In genomic region chr22:31630331-31631329, GRCh38 we compare ENCODE assay signal across 8 cellular contexts. TPM values are rescaled to one million over a fixed set of nuclear protein-coding genes. Genes with fewer than 3 reads are reported as not detected.
A peak's percentile ranks its signal among the peaks of the same experiment; 100 is the strongest.
DNase-seq lines count a peak whose midpoint lies in the region; ATAC-seq and TF ChIP-seq lines count a peak whose summit lies in the region.

No MANE protein-coding gene starts in this region.

- peak; percentile 92 for ATAC-seq in CD8-positive, alpha-beta T cell
- ATAC-seq in SK-N-SH treated with all-trans-retinoic acid at 6 μM for 48 hours: peak; percentile 88
- ATAC-seq in activated naive CD4-positive, alpha-beta T cell treated with anti-CD3 and anti-CD28 coated beads, Interleukin-2, amount 50 U/mL, for 72 hours: peak; percentile 77 to 93

- H3K4me3 Mint-ChIP-seq in CD8-positive, alpha-beta T cell: peak overlapping the region; percentile 90

- no peak for TF ChIP-seq EP300 in ovary (IDR thresholded peaks at IDR 0.05)

- no peak for TF ChIP-seq CTCF in CD8-positive, alpha-beta T cell (IDR thresholded peaks at IDR 0.05)
- TF ChIP-seq CTCF in GM20000 (IDR thresholded peaks at IDR 0.05; ENCODE audit: extremely low read depth, missing control alignments): no peak
- TF ChIP-seq CTCF in ovary (IDR thresholded peaks at IDR 0.05): no peak

- H3K36me3 Mint-ChIP-seq in CD8-positive, alpha-beta T cell: peaks cover 3% of the 10 kb centered on the region
- H3K36me3 Mint-ChIP-seq in activated naive CD4-positive, alpha-beta T cell treated with anti-CD3 and anti-CD28 coated beads, Interleukin-2, amount 50 U/mL, for 72 hours: peaks cover 0 to 4% of the 10 kb centered on the region in 2 donors

- peak overlapping the region; percentile 79 for H3K4me3 ChIP-seq in CD8-positive, alpha-beta T cell (ENCODE audit: low read depth, low read length)
- H3K4me3 ChIP-seq in ovary (peak overlapping the region; percentile 54), thymus (ENCODE audit: low read length) (peak overlapping the region; percentile 67)

- H3K27me3 ChIP-seq in CD8-positive, alpha-beta T cell (ENCODE audit: insufficient read depth, low read length): no peaks in the 10 kb centered on the region
- H3K27me3 ChIP-seq in ovary (no peaks in the 10 kb centered on the region), thymus (ENCODE audit: control insufficient read depth, insufficient read depth) (no peaks in the 10 kb centered on the region)

- 1% methylated on average over 44 to 65 of the region's 65 CpGs for WGBS in ovary, 3 donors
- 9% methylated on average over 65 of the region's 65 CpGs for WGBS in thymus

- POLR2A ChIA-PET in CD8-positive, alpha-beta T cell (lab: Charles Lee): interaction anchor here (0.6 to 1.9 kb wide), 12 partner anchors 11 to 468 kb away, joined by 3 to 16 read pairs (median 4); partner anchors contain the start of genes PATZ1, PIK3IP1 and PISD

- H3K27ac ChIP-seq in CD8-positive, alpha-beta T cell (ENCODE audit: low read depth, low read length): peak overlapping the region; percentile 85
- peak overlapping the region; percentile 91 for H3K27ac ChIP-seq in KOPT-K1 (ENCODE audit: low read depth, low read length, poor library complexity, severe bottlenecking)
- peak overlapping the region; percentile 67 to 68 for H3K27ac ChIP-seq in ovary
- peak overlapping the region; percentile 95 for H3K27ac ChIP-seq in thymus (ENCODE audit: low read depth)

- peaks cover 51% of the 10 kb centered on the region for H3K4me1 Mint-ChIP-seq in CD8-positive, alpha-beta T cell (ENCODE audit: low read depth)

- H3K9me3 Mint-ChIP-seq in CD8-positive, alpha-beta T cell: no peaks in the 10 kb centered on the region
- no peaks in the 10 kb centered on the region for H3K9me3 Mint-ChIP-seq in activated naive CD4-positive, alpha-beta T cell treated with anti-CD3 and anti-CD28 coated beads, Interleukin-2, amount 50 U/mL, for 72 hours

- TF ChIP-seq POLR2A in ovary (IDR thresholded peaks at IDR 0.05): peak; percentile 43

- H3K36me3 ChIP-seq in CD8-positive, alpha-beta T cell (ENCODE audit: insufficient read depth, low read length): no peaks in the 10 kb centered on the region
- H3K36me3 ChIP-seq in KOPT-K1 (ENCODE audit: insufficient read depth, low read length): peaks cover 39% of the 10 kb centered on the region
- H3K36me3 ChIP-seq in ovary: no peaks in the 10 kb centered on the region
- H3K36me3 ChIP-seq in thymus (ENCODE audit: control insufficient read depth, insufficient read depth): peaks cover 5% of the 10 kb centered on the region

- H3K9me3 ChIP-seq in CD8-positive, alpha-beta T cell (ENCODE audit: low read length): no peaks in the 10 kb centered on the region
- H3K9me3 ChIP-seq in KOPT-K1 (ENCODE audit: insufficient read depth, low read length, poor library complexity, severe bottlenecking) (no peaks in the 10 kb centered on the region), ovary (no peaks in the 10 kb centered on the region), thymus (ENCODE audit: control insufficient read depth) (no peaks in the 10 kb centered on the region)

- intact Hi-C loops in CD8-positive, alpha-beta T cell (cut with DNase I, micrococcal nuclease): loop anchor here (1.0 to 10.0 kb wide), 8 partner anchors 32 to 546 kb away; partner anchors contain the start of genes DRG1 (in 2 of the 2), PISD (in 2 of the 2), PRR14L (in 2 of the 2) and EIF4ENIF1 (in 1 of the 2)
- intact Hi-C loops in head of caudate nucleus (cut with DNase I): loop anchor here (5.0 kb wide), 1 partner anchor 73 kb away; no protein-coding TSS in a partner anchor
- intact Hi-C loops in ovary (cut with DNase I): loop anchor here in 3 of 4 donors (5.0 to 10.0 kb wide), 2 partner anchors 73 to 286 kb away; partner anchors contain the start of gene PATZ1 (in 1 of the 3)

- H3K4me1 ChIP-seq in CD8-positive, alpha-beta T cell (ENCODE audit: insufficient read depth, low read length): peaks cover 40% of the 10 kb centered on the region
- H3K4me1 ChIP-seq in ovary (ENCODE audit: insufficient read depth): peaks cover 40% of the 10 kb centered on the region
- peaks cover 10% of the 10 kb centered on the region for H3K4me1 ChIP-seq in thymus (ENCODE audit: control insufficient read depth, insufficient read depth, low read length)

- H3K27ac Mint-ChIP-seq in CD8-positive, alpha-beta T cell: peak overlapping the region; percentile 94
- H3K27ac Mint-ChIP-seq in activated naive CD4-positive, alpha-beta T cell treated with anti-CD3 and anti-CD28 coated beads, Interleukin-2, amount 50 U/mL, for 72 hours: peak overlapping the region; percentile 86 to 91

- peak; percentile 69 to 92 (median 85) for DNase-seq in CD8-positive, alpha-beta T cell
- DNase-seq in GM20000 (ENCODE audit: low spot score): peak; percentile 85
- DNase-seq in activated naive CD4-positive, alpha-beta T cell treated with anti-CD3 and anti-CD28 coated beads, Interleukin-2, amount 50 U/mL, for 72 hours (ENCODE audit: low spot score in 2 of 2): peak; percentile 79 to 89
- DNase-seq in head of caudate nucleus: peak; percentile 54 to 90 (median 80)
- DNase-seq in ovary: peak; percentile 78 to 85 (median 80)

- H3K27me3 Mint-ChIP-seq in CD8-positive, alpha-beta T cell (ENCODE audit: low read depth): no peaks in the 10 kb centered on the region

- CTCF ChIA-PET in CD8-positive, alpha-beta T cell (lab: Charles Lee): interaction anchor here (1.0 to 1.6 kb wide), 7 partner anchors 16 to 179 kb away, joined by 3 to 5 read pairs (median 3); no protein-coding TSS in a partner anchor

TF ChIP-seq in SK-N-SH treated with all-trans-retinoic acid at 6 μM for 48 hours, 23 proteins besides CTCF, POLR2A, EP300 and RAD21 (continues in another document):
- no peak for TF ChIP-seq CSDC2 (CRISPR knock-in tag; IDR thresholded peaks at IDR 0.05)
- TF ChIP-seq SNAI2 (CRISPR knock-in tag; IDR thresholded peaks at IDR 0.05): no peak
- TF ChIP-seq ZFP3 (CRISPR knock-in tag; IDR thresholded peaks at IDR 0.05): 0 out of 2 replicates have a peak, but pooled peaks have one; percentile 15
- TF ChIP-seq GLIS3 (CRISPR knock-in tag; IDR thresholded peaks at IDR 0.05): no peak
- no peak for TF ChIP-seq ZC3H10 (CRISPR knock-in tag; IDR thresholded peaks at IDR 0.05)
- TF ChIP-seq POU6F1 (CRISPR knock-in tag; IDR thresholded peaks at IDR 0.05; ENCODE audit: borderline replicate concordance, low read depth): no peak
- no peak for TF ChIP-seq ESRRG (CRISPR knock-in tag; IDR thresholded peaks at IDR 0.05)
- 0 out of 2 replicates have a peak, but pooled peaks have one; percentile 32 for TF ChIP-seq CSRNP3 (CRISPR knock-in tag; IDR thresholded peaks at IDR 0.05)
- no peak for TF ChIP-seq BACH2 (CRISPR knock-in tag; IDR thresholded peaks at IDR 0.05; ENCODE audit: borderline replicate concordance)
- TF ChIP-seq TSHZ2 (CRISPR knock-in tag; IDR thresholded peaks at IDR 0.05): no peak
- TF ChIP-seq TCF4 (CRISPR knock-in tag; IDR thresholded peaks at IDR 0.05; ENCODE audit: borderline replicate concordance): no peak

RNA-seq across cellular contexts. Expression of gene PISD, which starts 31.4 kb away (rescaled TPM):
- total RNA-seq in CD8-positive, alpha-beta T cell: 10 to 100 TPM; 41.2 to 43.6 TPM
- 10 to 100 TPM; 36.8 to 41.9 TPM for total RNA-seq in activated naive CD4-positive, alpha-beta T cell treated with anti-CD3 and anti-CD28 coated beads, Interleukin-2, amount 50 U/mL, for 72 hours
- 10 to 100 TPM; 18.8 to 60.2 (median 34.1) TPM for total RNA-seq in ovary
- polyA plus RNA-seq in ovary (10 to 100 TPM; 12.0 to 19.4 TPM), thymus (31.8 TPM)

Comparison
In these comparisons a context has a peak if more than half of its experiments do, and no peak if none do; other contexts are left out.
1. Peak in every context shown above with its lines: DNase-seq, ATAC-seq, H3K4me3 ChIP-seq and H3K27ac ChIP-seq.